Comparison of ENCODE assay signal across 16 cellular contexts in the genomic region with DNA sequence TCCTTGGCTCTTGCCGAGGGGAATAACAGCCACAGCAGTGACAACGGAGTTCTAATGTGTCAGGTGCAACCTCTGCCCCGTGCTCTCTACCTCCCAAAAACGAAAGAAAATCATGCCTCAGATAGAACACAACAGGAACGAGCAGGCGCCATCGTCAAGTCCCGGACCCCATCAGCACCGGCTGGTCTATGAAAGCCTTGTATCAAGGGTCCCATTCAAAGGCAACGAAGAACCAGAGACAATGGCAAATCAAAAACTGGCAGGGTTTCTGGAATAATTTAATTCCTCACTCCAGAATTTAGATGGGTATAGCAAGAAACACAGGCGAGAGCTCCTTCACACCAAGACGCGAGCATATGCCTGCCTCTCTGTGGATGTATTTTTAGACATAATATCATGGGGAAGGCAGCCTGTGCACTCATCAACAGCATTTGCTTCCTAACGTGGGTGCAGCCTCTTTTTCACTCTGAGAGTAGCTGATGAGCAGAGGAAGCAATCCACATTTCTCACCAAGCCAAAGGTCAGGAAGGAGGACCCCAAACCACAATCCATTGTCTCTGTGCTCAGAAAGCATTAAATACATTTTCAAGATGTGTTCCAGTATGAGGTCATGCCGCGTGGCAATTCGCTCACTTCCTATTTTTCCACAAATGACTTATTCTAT.
DNase-seq lines count a peak whose midpoint lies in the region; ATAC-seq, FAIRE-seq and TF ChIP-seq lines count a peak whose summit lies in the region.
"Had no signal": no experiment of that assay in that cellular context is flagged by ENCODE, and none has a peak within 500 bp of the region (broad histone marks: within the 10 kb centered on the region; RNA-seq: fewer than 3 reads in every experiment).

No MANE protein-coding gene starts in this region.

- H3K9me3 ChIP-seq in breast epithelium, result no peaks in the 10 kb centered on the region
- no peaks in the 10 kb centered on the region for H3K9me3 ChIP-seq in neuron (ENCODE audit: low read length)
- H3K9me3 ChIP-seq in aorta (ENCODE audit: control insufficient read depth, low read length), result no peaks in the 10 kb centered on the region
- H3K9me3 ChIP-seq: esophagus squamous epithelium, mucosa of descending colon had no signal

- CTCF ChIA-PET in MCF 10A (lab: Yijun Ruan, JAX), result interaction anchor here (0.5 to 0.8 kb wide), 2 partner anchors 8 to 107 kb away, joined by 3 read pairs; no protein-coding TSS in a partner anchor

- H3K27ac Mint-ChIP-seq in MCF 10A (ENCODE audit: low read depth, unreplicated experiment), result no peak overlapping the region
- H3K27ac Mint-ChIP-seq: activated CD4-positive, alpha-beta T cell treated with anti-CD3 and anti-CD28 coated beads for 36 hours; type B pancreatic cell had no signal

- H3K9me3 Mint-ChIP-seq in MCF 10A (ENCODE audit: unreplicated experiment), result no peaks in the 10 kb centered on the region
- H3K9me3 Mint-ChIP-seq: type B pancreatic cell had no signal

- FAIRE-seq in GM12891 (lab: Jason Lieb, UNC), result no peak

- H3K4me3 ChIP-seq in breast epithelium (peak overlapping the region in 2 of 3 donors; percentile 21 to 30), neuron (ENCODE audit: low read length) (no peak overlapping the region), aorta (ENCODE audit: low read length in 2 of 2) (peak overlapping the region; percentile 44 to 86)
- H3K4me3 ChIP-seq: mucosa of descending colon had no signal

- DNase-seq in breast epithelium (ENCODE audit: low spot score in 2 of 2) (no peak), MCF 10A (ENCODE audit: unreplicated experiment) (no peak), head of caudate nucleus (peak; percentile 24 to 84 (median 57)), aorta (peak in 1 of 2 donors; percentile 55), GM12891 (ENCODE audit: insufficient read length, low spot score) (no peak), GM10266 (ENCODE audit: extremely low spot score) (no peak)
- DNase-seq: activated CD4-positive, alpha-beta T cell treated with anti-CD3 and anti-CD28 coated beads for 36 hours; activated T-cell treated with anti-CD3 and anti-CD28 coated beads, Interleukin-2, amount 50 U/mL, for 48 hours; brain microvascular endothelial cell; esophagus squamous epithelium; KG1; mucosa of descending colon; T-helper 1 cell had no signal

- no peak for TF ChIP-seq CTCF in breast epithelium (IDR thresholded peaks at IDR 0.05)
- TF ChIP-seq CTCF in MCF 10A (IDR thresholded peaks at IDR 0.05; ENCODE audit: unreplicated experiment), result no peak
- no peak for TF ChIP-seq CTCF in GM10266 (IDR thresholded peaks at IDR 0.05; ENCODE audit: control insufficient read depth, insufficient read depth, low read depth, missing control alignments)

- intact Hi-C loops in breast epithelium (cut with DNase I; ENCODE audit: low total_unique reads), result no loop called here
- intact Hi-C loops in MCF 10A (cut with micrococcal nuclease), result no loop called here
- intact Hi-C loops in head of caudate nucleus (cut with DNase I), result loop anchor here (10.0 kb wide), 1 partner anchor 205 kb away; no protein-coding TSS in a partner anchor
- intact Hi-C loops in aorta (cut with DNase I), result loop anchor here in 1 of 2 donors (5.0 to 10.0 kb wide), 3 partner anchors 58 to 185 kb away; no protein-coding TSS in a partner anchor

- ATAC-seq in aorta (ENCODE audit: low FRiP score) (no peak), HG02759 (IDR thresholded peaks at IDR 0.05; ENCODE audit: unreplicated experiment) (no peak)
- ATAC-seq: activated CD4-positive, alpha-beta T cell treated with anti-CD3 and anti-CD28 coated beads for 36 hours; mucosa of descending colon had no signal

- H3K36me3 ChIP-seq in breast epithelium (no peaks in the 10 kb centered on the region), neuron (ENCODE audit: insufficient read depth, low read length) (no peaks in the 10 kb centered on the region), aorta (ENCODE audit: control insufficient read depth in 1 of 2, insufficient read depth in 2 of 2, low read length in 1 of 2) (no peaks in the 10 kb centered on the region)
- H3K36me3 ChIP-seq: brain microvascular endothelial cell, esophagus squamous epithelium had no signal

- POLR2A ChIA-PET in MCF 10A (lab: Yijun Ruan, JAX), result interaction anchor here (0.6 kb wide), 1 partner anchor 31 kb away, joined by 3 read pairs; no protein-coding TSS in a partner anchor

- H3K4me1 Mint-ChIP-seq in MCF 10A (ENCODE audit: insufficient read depth, unreplicated experiment), result no peaks in the 10 kb centered on the region
- H3K4me1 Mint-ChIP-seq: activated CD4-positive, alpha-beta T cell treated with anti-CD3 and anti-CD28 coated beads for 36 hours had no signal

- H3K27ac ChIP-seq in breast epithelium (no peak overlapping the region), aorta (ENCODE audit: low read depth in 1 of 2, low read length in 2 of 2) (peak overlapping the region; percentile 31 to 97)
- H3K27ac ChIP-seq: brain microvascular endothelial cell, esophagus squamous epithelium had no signal

- no TSS peak for BruUV-seq in MCF 10A (replicated peaks; lab: Mats Ljungman, UMichigan)

- H3K4me1 ChIP-seq in breast epithelium, result no peaks in the 10 kb centered on the region
- H3K4me1 ChIP-seq in neuron (ENCODE audit: insufficient read depth, low read length), result peaks cover 62% of the 10 kb centered on the region
- peaks cover 1 to 11% of the 10 kb centered on the region in 2 donors for H3K4me1 ChIP-seq in aorta (ENCODE audit: control insufficient read depth in 1 of 2, insufficient read depth in 2 of 2, low read length in 2 of 2)

- H3K36me3 Mint-ChIP-seq in MCF 10A (ENCODE audit: insufficient read depth, unreplicated experiment), result peaks cover 11% of the 10 kb centered on the region
- H3K36me3 Mint-ChIP-seq: type B pancreatic cell had no signal

- no peak for TF ChIP-seq POLR2A in breast epithelium (IDR thresholded peaks at IDR 0.05)
- TF ChIP-seq POLR2A in GM12891 (IDR thresholded peaks at IDR 0.05; ENCODE audit: low read depth, low read length), result no peak

- H3K4me3 Mint-ChIP-seq in MCF 10A (ENCODE audit: unreplicated experiment), result no peak overlapping the region
- H3K4me3 Mint-ChIP-seq: activated CD4-positive, alpha-beta T cell treated with anti-CD3 and anti-CD28 coated beads for 36 hours; type B pancreatic cell had no signal

- H2AFZ ChIP-seq in neuron (ENCODE audit: low read depth, low read length), result peak overlapping the region; percentile 2

- WGBS in aorta, 2 donors, result 21 to 27% methylated on average over 17 of the region's 17 CpGs

- H3K27me3 Mint-ChIP-seq in MCF 10A (ENCODE audit: insufficient read depth, unreplicated experiment), result no peaks in the 10 kb centered on the region

- H3K27me3 ChIP-seq in breast epithelium, result no peaks in the 10 kb centered on the region
- H3K27me3 ChIP-seq in neuron (ENCODE audit: insufficient read depth, low read length), result no peaks in the 10 kb centered on the region
- no peaks in the 10 kb centered on the region for H3K27me3 ChIP-seq in aorta (ENCODE audit: control insufficient read depth in 1 of 2, insufficient read depth in 2 of 2, low read length in 1 of 2)
- H3K27me3 ChIP-seq: esophagus squamous epithelium had no signal

TF ChIP-seq in GM12891, 5 proteins besides CTCF, POLR2A, EP300 and RAD21:
- TF ChIP-seq TAF1 (IDR thresholded peaks at IDR 0.05; ENCODE audit: low read depth, low read length), result no peak
- no peak for TF ChIP-seq POLR2AphosphoS5 (IDR thresholded peaks at IDR 0.05; ENCODE audit: low read depth, low read length)
- TF ChIP-seq POU2F2 (IDR thresholded peaks at IDR 0.05; ENCODE audit: low read depth, low read length), result no peak
- no peak for TF ChIP-seq PAX5 (IDR thresholded peaks at IDR 0.05; ENCODE audit: insufficient read depth, low read length, severe bottlenecking)
- no peak for TF ChIP-seq SPI1 (IDR thresholded peaks at IDR 0.05; ENCODE audit: low read depth, low read length)

Comparison
In these comparisons a context has a peak if more than half of its experiments do, and no peak if none do; other contexts are left out.
1. DNase-seq: peak in head of caudate nucleus (42 of 42); none in breast epithelium (0 of 2), MCF 10A (single experiment), GM12891 (single experiment) and GM10266 (single experiment).
2. H3K27ac ChIP-seq: peak in aorta (2 of 2); none in breast epithelium (0 of 2).